Comparison of ENCODE assay signal across 9 cellular contexts in the genomic region with DNA sequence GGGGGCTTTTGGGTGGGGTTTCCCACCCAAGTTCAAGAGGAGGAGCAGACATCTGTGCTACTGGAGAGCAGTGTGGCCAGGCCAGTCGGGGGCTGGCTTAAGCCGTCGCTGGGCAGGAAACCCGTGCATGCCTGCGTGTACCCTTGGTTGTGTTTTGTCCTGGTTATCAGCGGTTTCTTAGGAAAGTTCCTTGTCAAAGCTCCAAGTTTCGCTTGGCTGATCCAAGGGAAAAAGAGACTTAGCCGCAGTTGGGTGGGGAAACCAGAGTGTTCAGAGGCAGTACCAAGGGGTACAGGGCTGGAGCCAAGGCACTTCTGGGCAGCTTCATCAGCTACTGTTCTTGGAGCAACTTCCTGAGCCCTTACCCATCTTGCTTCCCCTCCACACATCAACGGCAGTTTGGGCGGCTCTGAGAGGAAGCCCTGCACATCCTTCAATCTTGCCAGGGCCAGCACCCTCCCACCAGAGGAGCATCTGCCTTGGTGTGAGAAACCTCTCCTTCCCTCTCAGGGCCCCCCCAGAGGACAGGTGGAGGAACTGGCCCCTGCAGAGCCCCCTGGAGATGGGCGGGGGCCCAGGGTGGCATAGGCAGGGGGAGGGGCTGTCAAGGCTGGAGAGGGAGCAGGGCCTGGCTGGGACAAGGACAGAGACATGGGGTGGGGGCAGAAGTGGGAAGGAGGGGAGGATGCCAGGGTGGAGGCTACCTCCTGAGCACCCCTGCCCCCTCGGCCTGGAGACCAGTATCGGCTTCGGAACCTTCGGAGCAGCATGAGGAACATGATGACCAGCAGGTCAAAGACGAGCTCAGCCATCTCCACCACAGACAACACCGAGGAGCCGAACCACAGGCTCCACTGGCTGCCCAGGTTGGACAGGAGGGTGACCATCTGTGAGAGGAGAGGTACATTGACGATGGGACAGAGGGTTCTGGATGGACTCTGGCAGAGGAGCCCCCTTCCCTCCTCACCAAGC. TPM values are rescaled to one million over a fixed set of nuclear protein-coding genes. Genes with fewer than 3 reads are reported as not detected.
DNase-seq lines count a peak whose midpoint lies in the region; ATAC-seq lines count a peak whose summit lies in the region.
"Had no signal": no experiment of that assay in that cellular context is flagged by ENCODE, and none has a peak within 500 bp of the region (broad histone marks: within the 10 kb centered on the region; RNA-seq: fewer than 3 reads in every experiment).

No MANE protein-coding gene starts in this region.

- H3K27me3 Mint-ChIP-seq in T-cell: peaks cover 0 to 2% of the 10 kb centered on the region in 2 donors
- H3K27me3 Mint-ChIP-seq in effector memory CD8-positive, alpha-beta T cell: peaks cover 0 to 9% of the 10 kb centered on the region in 2 donors

- intact Hi-C loops in Right ventricle myocardium superior (cut with DNase I): no loop called here

- H3K9me3 Mint-ChIP-seq in T-cell: no peaks in the 10 kb centered on the region
- H3K9me3 Mint-ChIP-seq in effector memory CD8-positive, alpha-beta T cell: no peaks in the 10 kb centered on the region

- peaks cover 40 to 47% (median 41%) of the 10 kb centered on the region in 3 donors for H3K4me1 Mint-ChIP-seq in T-cell
- peaks cover 29 to 38% of the 10 kb centered on the region in 2 donors for H3K4me1 Mint-ChIP-seq in effector memory CD8-positive, alpha-beta T cell (ENCODE audit: low read depth in 2 of 2)

- POLR2A ChIA-PET in T-cell (lab: Charles Lee): interaction anchor here in 1 of 2 donors (0.7 kb wide), 1 partner anchor 13 kb away, joined by 5 read pairs; no protein-coding TSS in a partner anchor

- CTCF ChIA-PET in T-cell (lab: Charles Lee): no interaction called here

- H3K4me3 Mint-ChIP-seq in T-cell: peak overlapping the region in 1 of 3 donors; percentile 7
- H3K4me3 Mint-ChIP-seq in effector memory CD8-positive, alpha-beta T cell: no peak overlapping the region

- DNase-seq in AML-193 (lab: John Stamatoyannopoulos, UW) (peak; percentile 49 to 74), T-cell (peak in 3 of 34 experiments; percentile 15 to 29 (median 23)), Right ventricle myocardium superior (peak; percentile 82), pulmonary artery endothelial cell (ENCODE audit: low read depth, low spot score) (peak; percentile 75), pons (ENCODE audit: low spot score) (no peak)
- no peak for DNase-seq in effector memory CD8-positive, alpha-beta T cell

- peak; percentile 48 to 78 (median 60) for ATAC-seq in T-cell (replicated peaks in 1 of 4)
- peak; percentile 71 for ATAC-seq in Right ventricle myocardium superior (ENCODE audit: poor library complexity)
- no peak for ATAC-seq in HG03442 (IDR thresholded peaks at IDR 0.05; ENCODE audit: unreplicated experiment)
- no peak for ATAC-seq in GM19452 (IDR thresholded peaks at IDR 0.05; ENCODE audit: unreplicated experiment)
- ATAC-seq in effector memory CD8-positive, alpha-beta T cell (replicated peaks): no peak

- peak overlapping the region in 1 of 2 donors; percentile 28 for H3K27ac Mint-ChIP-seq in T-cell
- H3K27ac Mint-ChIP-seq in effector memory CD8-positive, alpha-beta T cell: peak overlapping the region in 1 of 2 donors; percentile 86

- no peaks in the 10 kb centered on the region for H3K36me3 Mint-ChIP-seq in T-cell
- peaks cover 3% of the 10 kb centered on the region for H3K36me3 Mint-ChIP-seq in effector memory CD8-positive, alpha-beta T cell (ENCODE audit: insufficient read depth)

RNA-seq across cellular contexts. Expression of gene TNFRSF1A, which starts 5.8 kb away (rescaled TPM):
- 10 to 100 TPM; 32.3 to 88.0 (median 86.5) TPM for total RNA-seq in T-cell
- 47.9 TPM for total RNA-seq in Right ventricle myocardium superior
- 53.3 and 72.5 TPM in 2 replicates for total RNA-seq in pulmonary artery endothelial cell

RNA-seq across cellular contexts. Expression of gene SCNN1A, which starts 27.7 kb away (rescaled TPM):
- total RNA-seq in T-cell (1 to 10 TPM; 1.0 to 3.4 (median 2.6) TPM), Right ventricle myocardium superior (not detected), pulmonary artery endothelial cell (0.13 TPM in 1 of 2 replicates, not detected in the other)

RNA-seq across cellular contexts. Expression of gene LTBR, which starts 36.3 kb away (rescaled TPM):
- 1 to 10 TPM in 2 of 5 donors, under 1 TPM in 2, not detected in 1; 0.56 to 1.6 (median 1.2) TPM for total RNA-seq in T-cell
- 23.2 TPM for total RNA-seq in Right ventricle myocardium superior
- 33.6 and 53.1 TPM in 2 replicates for total RNA-seq in pulmonary artery endothelial cell

RNA-seq across cellular contexts. Expression of gene PLEKHG6, which starts 37.2 kb away (rescaled TPM):
- under 1 TPM in 2 of 5 donors, not detected in 3; 0.13 to 0.38 TPM for total RNA-seq in T-cell
- total RNA-seq in Right ventricle myocardium superior: 0.22 TPM
- total RNA-seq in pulmonary artery endothelial cell: not detected in 2 replicates
- total RNA-seq: MCF 10A had no signal

Comparison
In these comparisons a context has a peak if more than half of its experiments do, and no peak if none do; other contexts are left out.
1. DNase-seq: peak in AML-193 (2 of 2), Right ventricle myocardium superior (single experiment) and pulmonary artery endothelial cell (single experiment); none in pons (single experiment) and effector memory CD8-positive, alpha-beta T cell (0 of 3).
2. ATAC-seq: peak in T-cell (4 of 4) and Right ventricle myocardium superior (single experiment); none in HG03442 (single experiment), GM19452 (single experiment) and effector memory CD8-positive, alpha-beta T cell (single experiment).